ENCODE assay signal across 7 cellular contexts in genomic region chrX:2270783-2271182, GRCh38.
DNase-seq lines count a peak whose midpoint lies in the region; ATAC-seq and TF ChIP-seq lines count a peak whose summit lies in the region.
"Not testable (repeated sequence)": the region's sequence is repeated elsewhere in the genome, so short reads cannot be mapped to it uniquely, and the experiment has no call there.

No MANE protein-coding gene starts in this region.

- TF ChIP-seq CTCF in GM23338 (conservative IDR thresholded peaks at IDR 0.05; ENCODE audit: low read depth in 2 of 2); WTC11 (IDR thresholded peaks at IDR 0.05); endodermal cell (conservative IDR thresholded peaks at IDR 0.05); neural progenitor cell (IDR thresholded peaks at IDR 0.05); testis (IDR thresholded peaks at IDR 0.05): not testable (repeated sequence)

- peak overlapping the region; percentile 55; the same call in 1 of the 2 replicates for H3K27ac Mint-ChIP-seq in GM23338
- peak overlapping the region; percentile 92 for H3K27ac Mint-ChIP-seq in WTC11
- H3K27ac Mint-ChIP-seq in endodermal cell = peak overlapping the region; percentile 15
- H3K27ac Mint-ChIP-seq in neural progenitor cell = peak overlapping the region; percentile 91

- TF ChIP-seq POLR2A in testis (IDR thresholded peaks at IDR 0.05) = not testable (repeated sequence)

- ATAC-seq in GM23338, WTC11: not testable (repeated sequence)

- H3K4me1 ChIP-seq in GM23338 (ENCODE audit: insufficient read depth) (peaks cover 11% of the 10 kb centered on the region; the same call in 1 of the 2 replicates), neural progenitor cell (peaks cover 20% of the 10 kb centered on the region)
- H3K4me1 ChIP-seq in endodermal cell (ENCODE audit: control insufficient read depth, insufficient read depth, low read length); testis: not testable (repeated sequence)

- H3K27me3 Mint-ChIP-seq in GM23338 (ENCODE audit: insufficient read depth, low read depth, poor library complexity); WTC11 (ENCODE audit: low read depth); endodermal cell (ENCODE audit: insufficient read depth); neural progenitor cell (ENCODE audit: insufficient read depth, low read depth): not testable (repeated sequence)

- peaks cover 10% of the 10 kb centered on the region for H3K9me3 Mint-ChIP-seq in GM23338
- peaks cover 19% of the 10 kb centered on the region for H3K9me3 Mint-ChIP-seq in WTC11
- not testable (repeated sequence) for H3K9me3 Mint-ChIP-seq in endodermal cell, neural progenitor cell

- not testable (repeated sequence) for H3K79me2 ChIP-seq in GM23338 (replicated peaks; ENCODE audit: insufficient read depth); neural progenitor cell (ENCODE audit: low read depth)

- not testable (repeated sequence) for H3K27me3 ChIP-seq in GM23338 (ENCODE audit: insufficient read depth); endodermal cell (ENCODE audit: control insufficient read depth, insufficient read depth, low read length, poor library complexity, severe bottlenecking); neural progenitor cell; testis

- H3K4me2 ChIP-seq in GM23338, neural progenitor cell: not testable (repeated sequence)

- not testable (repeated sequence) for DNase-seq in GM23338 (ENCODE audit: low spot score); WTC11 (ENCODE audit: low spot score); endodermal cell; neural progenitor cell (ENCODE audit: low spot score)
- DNase-seq in cardiac septum (ENCODE audit: low spot score) (peak; percentile 36), mesenteric fat pad (ENCODE audit: low spot score) (peak; percentile 33), testis (peak; percentile 62)

- H3K4me3 Mint-ChIP-seq in GM23338, WTC11, endodermal cell, neural progenitor cell: not testable (repeated sequence)

- not testable (repeated sequence) for H3K4me3 ChIP-seq in GM23338; endodermal cell (ENCODE audit: low read length); neural progenitor cell
- H3K4me3 ChIP-seq in testis = peak overlapping the region in 1 of 2 donors; percentile 31

- CTCF ChIA-PET in WTC11 (lab: Charles Lee) = not testable (repeated sequence)

- H2AFZ ChIP-seq in GM23338; neural progenitor cell (replicated peaks): not testable (repeated sequence)

- H3K4me1 Mint-ChIP-seq in GM23338 (peaks cover 12% of the 10 kb centered on the region), WTC11 (peaks cover 23% of the 10 kb centered on the region), neural progenitor cell (peaks cover 38% of the 10 kb centered on the region)
- H3K4me1 Mint-ChIP-seq in endodermal cell = not testable (repeated sequence)

- peaks cover 40% of the 10 kb centered on the region for H3K36me3 Mint-ChIP-seq in GM23338 (ENCODE audit: low read depth)
- peaks cover 25% of the 10 kb centered on the region for H3K36me3 Mint-ChIP-seq in WTC11
- peaks cover 29% of the 10 kb centered on the region for H3K36me3 Mint-ChIP-seq in endodermal cell (ENCODE audit: low read depth)
- H3K36me3 Mint-ChIP-seq in neural progenitor cell = not testable (repeated sequence)

- H3K9ac ChIP-seq in endodermal cell (ENCODE audit: extremely low read depth, low read length, poor library complexity, severe bottlenecking); neural progenitor cell: not testable (repeated sequence)

- H3K9me2 ChIP-seq in GM23338 (ENCODE audit: insufficient read depth) = not testable (repeated sequence)

- H4K20me1 ChIP-seq in GM23338 (replicated peaks; ENCODE audit: insufficient read depth); neural progenitor cell (ENCODE audit: low read depth): not testable (repeated sequence)

- not testable (repeated sequence) for H3K36me3 ChIP-seq in GM23338 (ENCODE audit: insufficient read depth); endodermal cell (ENCODE audit: control insufficient read depth, insufficient read depth, low read length); neural progenitor cell; testis (ENCODE audit: low read depth, missing control alignments)

- intact Hi-C loops in cardiac septum (cut with DNase I); testis (cut with DNase I; ENCODE audit: low total_unique reads): not testable (repeated sequence)

- WGBS in endodermal cell (ENCODE audit: insufficient coverage in 1 of 2, insufficient read length in 1 of 2), 2 experiments = 90 to 100% methylated on average over 4 of the region's 4 CpGs
- WGBS in testis, 2 donors = 68 to 75% methylated on average over 4 of the region's 4 CpGs

- not testable (repeated sequence) for H3K27ac ChIP-seq in GM23338 (ENCODE audit: low read depth); endodermal cell (ENCODE audit: low read depth, low read length); testis
- peak overlapping the region; percentile 92 for H3K27ac ChIP-seq in neural progenitor cell

- H3F3A ChIP-seq in GM23338 (replicated peaks; ENCODE audit: low read depth) = not testable (repeated sequence)
- H3F3A ChIP-seq in neural progenitor cell (ENCODE audit: low read depth) = peaks cover 32% of the 10 kb centered on the region

- POLR2A ChIA-PET in WTC11 (lab: Charles Lee) = not testable (repeated sequence)

- not testable (repeated sequence) for H3K9me3 ChIP-seq in endodermal cell (ENCODE audit: control insufficient read depth, low read length); neural progenitor cell (ENCODE audit: low read depth); testis

Comparison
In these comparisons a context has a peak if more than half of its experiments do, and no peak if none do; other contexts are left out.
1. H3K27ac Mint-ChIP-seq: peak in every context shown above with its lines; median percentile 92 in WTC11; 91 in neural progenitor cell; 55 in GM23338; 15 in endodermal cell.